ENCODE assay signal across 8 cellular contexts in genomic region chr7:10940748-10941358, GRCh38. TPM values are rescaled to one million over a fixed set of nuclear protein-coding genes. Genes with fewer than 3 reads are reported as not detected.
DNase-seq lines count a peak whose midpoint lies in the region; ATAC-seq lines count a peak whose summit lies in the region.

No MANE protein-coding gene starts in this region.

- H3K9ac ChIP-seq in muscle layer of colon (ENCODE audit: low read length): peak overlapping the region; percentile 85

- no peaks in the 10 kb centered on the region for H3K27me3 ChIP-seq in muscle layer of colon (ENCODE audit: control insufficient read depth in 1 of 2, insufficient read depth in 2 of 2, low read length in 2 of 2)

- peaks cover 26% of the 10 kb centered on the region for H3K4me1 Mint-ChIP-seq in activated CD4-positive, alpha-beta memory T cell treated with anti-CD3 and anti-CD28 coated beads for 36 hours (ENCODE audit: low read depth)
- peaks cover 15% of the 10 kb centered on the region for H3K4me1 Mint-ChIP-seq in activated CD4-positive, alpha-beta memory T cell treated with anti-CD3 and anti-CD28 coated beads, Interleukin-2, amount 10 ng/mL, durations not matched to agents 7 days and 5 days

- no peak overlapping the region for H3K27ac Mint-ChIP-seq in activated CD4-positive, alpha-beta memory T cell treated with anti-CD3 and anti-CD28 coated beads for 36 hours
- H3K27ac Mint-ChIP-seq in activated CD4-positive, alpha-beta memory T cell treated with anti-CD3 and anti-CD28 coated beads, Interleukin-2, amount 10 ng/mL, durations not matched to agents 7 days and 5 days: no peak overlapping the region

- ATAC-seq in GM21360 (IDR thresholded peaks at IDR 0.05; ENCODE audit: unreplicated experiment): no peak

- peaks cover 24% of the 10 kb centered on the region for H3K36me3 Mint-ChIP-seq in activated CD4-positive, alpha-beta memory T cell treated with anti-CD3 and anti-CD28 coated beads for 36 hours
- peaks cover 26% of the 10 kb centered on the region for H3K36me3 Mint-ChIP-seq in activated CD4-positive, alpha-beta memory T cell treated with anti-CD3 and anti-CD28 coated beads, Interleukin-2, amount 10 ng/mL, durations not matched to agents 7 days and 5 days (ENCODE audit: low read depth)

- H3K9me3 ChIP-seq in muscle layer of colon (ENCODE audit: low read length): no peaks in the 10 kb centered on the region

- peaks cover 29% of the 10 kb centered on the region for H3K4me1 ChIP-seq in muscle layer of colon (ENCODE audit: insufficient read depth, low read length)

- CTCF ChIA-PET in activated CD4-positive, alpha-beta memory T cell treated with anti-CD3 and anti-CD28 coated beads for 36 hours (lab: Charles Lee): interaction anchor here (0.9 to 1.9 kb wide), 3 partner anchors 33 to 271 kb away, joined by 4 to 7 read pairs (median 4); partner anchors contain the start of gene PHF14
- CTCF ChIA-PET in activated CD4-positive, alpha-beta memory T cell treated with anti-CD3 and anti-CD28 coated beads, Interleukin-2, amount 10 ng/mL, durations not matched to agents 7 days and 5 days (lab: Charles Lee): interaction anchor here (0.6 to 2.4 kb wide), 5 partner anchors 33 to 487 kb away, joined by 3 to 18 read pairs (median 5); partner anchors contain the start of gene PHF14

- peak overlapping the region; percentile 45 to 88 for H3K4me3 ChIP-seq in muscle layer of colon (ENCODE audit: low read depth in 1 of 2, low read length in 2 of 2)

- no peaks in the 10 kb centered on the region for H3K9me3 Mint-ChIP-seq in activated CD4-positive, alpha-beta memory T cell treated with anti-CD3 and anti-CD28 coated beads for 36 hours
- H3K9me3 Mint-ChIP-seq in activated CD4-positive, alpha-beta memory T cell treated with anti-CD3 and anti-CD28 coated beads, Interleukin-2, amount 10 ng/mL, durations not matched to agents 7 days and 5 days: no peaks in the 10 kb centered on the region

- no peaks in the 10 kb centered on the region for H3K27me3 Mint-ChIP-seq in activated CD4-positive, alpha-beta memory T cell treated with anti-CD3 and anti-CD28 coated beads for 36 hours
- H3K27me3 Mint-ChIP-seq in activated CD4-positive, alpha-beta memory T cell treated with anti-CD3 and anti-CD28 coated beads, Interleukin-2, amount 10 ng/mL, durations not matched to agents 7 days and 5 days: no peaks in the 10 kb centered on the region

- intact Hi-C loops in activated CD4-positive, alpha-beta memory T cell treated with anti-CD3 and anti-CD28 coated beads for 36 hours (cut with micrococcal nuclease): loop anchor here (1.0 to 2.0 kb wide), 3 partner anchors 32 to 271 kb away; partner anchors contain the start of gene PHF14

- peaks cover 17% of the 10 kb centered on the region for H3K36me3 ChIP-seq in muscle layer of colon (ENCODE audit: insufficient read depth, low read length)

- H3K27ac ChIP-seq in caudate nucleus (ENCODE audit: low read depth, low read length) (peak overlapping the region; percentile 100), muscle layer of colon (ENCODE audit: low read depth, low read length) (peak overlapping the region; percentile 82)

- DNase-seq in activated CD4-positive, alpha-beta memory T cell treated with anti-CD3 and anti-CD28 coated beads for 36 hours: peak; percentile 22
- DNase-seq in activated CD4-positive, alpha-beta memory T cell treated with anti-CD3 and anti-CD28 coated beads, Interleukin-2, amount 10 ng/mL, durations not matched to agents 7 days and 5 days: no peak
- DNase-seq in NCI-H2196 (lab: John Stamatoyannopoulos, UW; ENCODE audit: unreplicated experiment) (peak; percentile 50), caudate nucleus (lab: John Stamatoyannopoulos, UW) (peak in 1 of 61 donors; percentile 4), hippocampal formation (lab: John Stamatoyannopoulos, UW) (no peak), glomerular visceral epithelial cell (ENCODE audit: extremely low spot score) (no peak)

- no peak overlapping the region for H3K4me3 Mint-ChIP-seq in activated CD4-positive, alpha-beta memory T cell treated with anti-CD3 and anti-CD28 coated beads for 36 hours
- no peak overlapping the region for H3K4me3 Mint-ChIP-seq in activated CD4-positive, alpha-beta memory T cell treated with anti-CD3 and anti-CD28 coated beads, Interleukin-2, amount 10 ng/mL, durations not matched to agents 7 days and 5 days

- POLR2A ChIA-PET in activated CD4-positive, alpha-beta memory T cell treated with anti-CD3 and anti-CD28 coated beads for 36 hours (lab: Charles Lee): interaction anchor here (0.7 to 2.4 kb wide), 5 partner anchors 13 to 742 kb away, joined by 3 to 33 read pairs (median 4); partner anchors contain the start of gene PHF14
- POLR2A ChIA-PET in activated CD4-positive, alpha-beta memory T cell treated with anti-CD3 and anti-CD28 coated beads, Interleukin-2, amount 10 ng/mL, durations not matched to agents 7 days and 5 days (lab: Charles Lee): interaction anchor here (0.6 to 5.6 kb wide), 10 partner anchors 9 to 186 kb away, joined by 3 to 74 read pairs (median 4); partner anchors contain the start of gene PHF14

RNA-seq across cellular contexts. Expression of gene PHF14, which starts 32.8 kb away (rescaled TPM):
- total RNA-seq in activated CD4-positive, alpha-beta memory T cell treated with anti-CD3 and anti-CD28 coated beads for 36 hours: 10 to 100 TPM; 28.6 to 31.5 TPM
- total RNA-seq in activated CD4-positive, alpha-beta memory T cell treated with anti-CD3 and anti-CD28 coated beads, Interleukin-2, amount 10 ng/mL, durations not matched to agents 7 days and 5 days: 10 to 100 TPM; 26.9 to 29.1 TPM

Comparison
In these comparisons a context has a peak if more than half of its experiments do, and no peak if none do; other contexts are left out.
1. DNase-seq: peak in activated CD4-positive, alpha-beta memory T cell treated with anti-CD3 and anti-CD28 coated beads for 36 hours (single experiment) and NCI-H2196 (single experiment); none in activated CD4-positive, alpha-beta memory T cell treated with anti-CD3 and anti-CD28 coated beads, Interleukin-2, amount 10 ng/mL, durations not matched to agents 7 days and 5 days (single experiment), hippocampal formation (0 of 2) and glomerular visceral epithelial cell (single experiment).